Comparison of ENCODE assay signal across 9 cellular contexts in the genomic region with DNA sequence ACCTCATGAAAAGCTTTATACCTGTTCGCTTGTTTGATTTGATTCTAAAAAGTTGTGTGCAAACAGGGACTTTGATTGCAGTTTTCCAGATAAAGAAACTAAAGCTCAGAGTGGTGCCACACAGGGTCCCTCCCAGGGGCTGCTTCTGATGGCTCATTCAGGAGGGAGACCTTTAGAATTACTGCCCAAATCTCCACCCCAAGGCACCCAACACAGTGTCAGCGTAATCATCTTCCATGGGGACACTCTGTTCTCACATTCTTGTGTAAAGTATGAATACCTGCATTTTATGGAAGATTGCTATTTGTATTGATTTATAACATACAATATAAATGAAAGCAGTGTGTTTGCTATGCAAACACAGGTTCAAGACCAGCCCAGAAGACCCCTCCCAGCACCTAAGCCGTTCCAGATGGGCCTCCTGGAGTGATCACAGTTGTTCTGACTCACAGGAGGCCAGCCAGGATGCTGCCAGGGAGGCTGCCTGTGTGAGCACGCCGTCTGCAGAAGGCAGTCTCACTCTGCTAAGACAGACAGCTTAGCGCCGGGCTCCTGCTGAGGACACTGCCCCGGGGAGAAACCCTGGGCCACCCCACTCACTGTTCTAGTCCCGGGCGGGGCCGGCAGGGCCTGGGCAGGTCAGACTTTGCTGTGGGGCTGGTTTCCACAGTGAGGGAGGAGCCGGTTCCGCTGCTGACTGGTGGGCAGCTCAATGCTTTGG.
DNase-seq lines count a peak whose midpoint lies in the region; ATAC-seq and TF ChIP-seq lines count a peak whose summit lies in the region.
"Had no signal": no experiment of that assay in that cellular context is flagged by ENCODE, and none has a peak within 500 bp of the region (broad histone marks: within the 10 kb centered on the region; RNA-seq: fewer than 3 reads in every experiment).

No MANE protein-coding gene starts in this region.

- H3K4me1 Mint-ChIP-seq in mesothelial cell of epicardium = peaks cover 30% of the 10 kb centered on the region
- H3K4me1 Mint-ChIP-seq: central memory CD8-positive, alpha-beta T cell had no signal

- H3K27ac Mint-ChIP-seq in mesothelial cell of epicardium = peak overlapping the region; percentile 21

- H3K4me3 ChIP-seq in GM23248 = peak overlapping the region; percentile 21; the same call in 1 of the 2 replicates

- H3K36me3 ChIP-seq in GM23248 (ENCODE audit: low read depth) = no peaks in the 10 kb centered on the region

- ATAC-seq in HG03135 (IDR thresholded peaks at IDR 0.05; ENCODE audit: unreplicated experiment) = no peak
- ATAC-seq in GM18519 (IDR thresholded peaks at IDR 0.05; ENCODE audit: low FRiP score, unreplicated experiment) = no peak

- H3K9me2 ChIP-seq in GM23248 (ENCODE audit: insufficient read depth) = no peaks in the 10 kb centered on the region

- peak overlapping the region; percentile 8; the same call in 1 of the 2 replicates for H2AFZ ChIP-seq in GM23248

- H3K9ac ChIP-seq in GM23248 = peak overlapping the region; percentile 54

- H3F3A ChIP-seq in GM23248 (ENCODE audit: insufficient read depth) = peaks cover 23% of the 10 kb centered on the region

- no peak overlapping the region for H3K4me3 Mint-ChIP-seq in mesothelial cell of epicardium
- H3K4me3 Mint-ChIP-seq: central memory CD8-positive, alpha-beta T cell had no signal

- DNase-seq in AG09319 (ENCODE audit: extremely low read depth, low read depth) (peak; percentile 75), GM23248 (peak; percentile 96), NCI-H345 treated with DMSO at 0.1 percent for 48 hours (lab: John Stamatoyannopoulos, UW; ENCODE audit: unreplicated experiment) (peak; percentile 89), dedifferentiated amniotic fluid mesenchymal stem cell (ENCODE audit: extremely low spot score) (peak; percentile 70), mesothelial cell of epicardium (ENCODE audit: low spot score in 2 of 2, unreplicated experiment in 2 of 2) (peak in 1 of 2 experiments; percentile 60), SKM-1 (lab: John Stamatoyannopoulos, UW; ENCODE audit: unreplicated experiment) (no peak)

- TF ChIP-seq CTCF in AG09319 (IDR thresholded peaks at IDR 0.05; ENCODE audit: low read depth, low read length) = no peak; the same call in 1 of the 2 replicates
- TF ChIP-seq CTCF in mesothelial cell of epicardium (IDR thresholded peaks at IDR 0.05; ENCODE audit: unreplicated experiment) = no peak

- no peaks in the 10 kb centered on the region for H3K9me3 Mint-ChIP-seq in mesothelial cell of epicardium
- H3K9me3 Mint-ChIP-seq: central memory CD8-positive, alpha-beta T cell had no signal

- no peaks in the 10 kb centered on the region for H3K36me3 Mint-ChIP-seq in mesothelial cell of epicardium

- peak overlapping the region; percentile 43 for H3K4me2 ChIP-seq in GM23248 (ENCODE audit: unreplicated experiment)

- H4K20me1 ChIP-seq in GM23248 (ENCODE audit: insufficient read depth) = no peaks in the 10 kb centered on the region

- peak overlapping the region; percentile 78 for H3K27ac ChIP-seq in GM23248

- H3K27me3 ChIP-seq in GM23248 (replicated peaks; ENCODE audit: insufficient read depth) = no peaks in the 10 kb centered on the region; the same call in 1 of the 2 replicates

- H3K27me3 Mint-ChIP-seq in mesothelial cell of epicardium (ENCODE audit: low read depth) = no peaks in the 10 kb centered on the region

- H3K4me1 ChIP-seq in GM23248 (ENCODE audit: insufficient read depth) = peaks cover 24% of the 10 kb centered on the region

- WGBS in GM23248 (ENCODE audit: low coverage in 1 of 2, low lambda C conversion rate in 2 of 2, missing lambda C conversion rate in 2 of 2), 2 experiments = 9 to 10% methylated on average over 13 of the region's 13 CpGs

- in situ Hi-C loops in GM23248 (cut with MboI) = no loop called here

- no peaks in the 10 kb centered on the region for H3K9me3 ChIP-seq in GM23248 (ENCODE audit: low read depth)

- no peaks in the 10 kb centered on the region for H3K79me2 ChIP-seq in GM23248 (ENCODE audit: insufficient read depth)
